Comparison of ENCODE assay signal across 17 cellular contexts in the genomic region with DNA sequence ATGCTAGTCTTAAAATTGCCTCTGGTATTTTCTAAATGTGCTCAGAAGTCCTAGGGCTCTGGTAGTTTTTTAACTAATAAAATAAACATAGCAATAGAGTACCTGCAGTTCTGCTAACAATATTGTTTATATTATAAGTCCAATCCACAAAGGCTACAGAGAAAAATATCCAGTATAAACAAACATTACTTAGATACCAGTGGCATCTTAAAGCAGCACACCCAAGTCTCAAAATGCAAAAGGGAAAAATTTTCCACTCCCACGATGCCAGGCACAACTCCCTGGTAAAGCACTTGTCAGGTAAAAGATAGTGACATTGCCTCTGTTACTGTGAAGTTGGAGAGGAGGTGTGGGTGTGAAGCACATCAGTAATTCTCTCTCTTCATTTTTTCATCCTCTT.
DNase-seq lines count a peak whose midpoint lies in the region; ATAC-seq, FAIRE-seq and TF ChIP-seq lines count a peak whose summit lies in the region.
"Had no signal": no experiment of that assay in that cellular context is flagged by ENCODE, and none has a peak within 500 bp of the region (broad histone marks: within the 10 kb centered on the region; RNA-seq: fewer than 3 reads in every experiment).

No MANE protein-coding gene starts in this region.

- peak; percentile 20 to 71 (median 51) for ATAC-seq in right lobe of liver
- no peak for ATAC-seq in HepG2
- no peak for ATAC-seq in HG03095 (IDR thresholded peaks at IDR 0.05; ENCODE audit: unreplicated experiment)
- no peak for ATAC-seq in CD8-positive, alpha-beta T cell

- BruUV-seq in HepG2 (replicated peaks; lab: Mats Ljungman, UMichigan) = no TSS peak

- no peaks in the 10 kb centered on the region for H3K27me3 ChIP-seq in right lobe of liver
- H3K27me3 ChIP-seq in HepG2 (ENCODE audit: control insufficient read depth in 1 of 2, insufficient read depth in 2 of 2, low read length in 2 of 2) = no peaks in the 10 kb centered on the region
- no peaks in the 10 kb centered on the region for H3K27me3 ChIP-seq in CD8-positive, alpha-beta T cell (ENCODE audit: insufficient read depth, low read length)
- H3K27me3 ChIP-seq: testis had no signal

- no peak for TF ChIP-seq POLR2A in right lobe of liver (IDR thresholded peaks at IDR 0.05)
- TF ChIP-seq POLR2A in HepG2 (IDR thresholded peaks at IDR 0.05; ENCODE audit: insufficient read depth in 1 of 2, low read depth in 2 of 2, low read length in 2 of 2) = no peak

- TF ChIP-seq RAD21 in HepG2 (CRISPR knock-in tag; IDR thresholded peaks at IDR 0.05) = no peak

- H3K36me3 ChIP-seq in right lobe of liver (peaks cover 0 to 13% (median 7%) of the 10 kb centered on the region in 4 donors), HepG2 (replicated peaks in 1 of 2; ENCODE audit: control insufficient read depth in 1 of 2, insufficient read depth in 2 of 2, low read length in 2 of 2) (no peaks in the 10 kb centered on the region), kidney (ENCODE audit: control insufficient read depth in 1 of 2, insufficient read depth in 2 of 2, low read length in 2 of 2) (peaks cover 6 to 37% of the 10 kb centered on the region in 2 donors)
- H3K36me3 ChIP-seq in CD8-positive, alpha-beta T cell (ENCODE audit: insufficient read depth, low read length) = no peaks in the 10 kb centered on the region

- DNase-seq in right lobe of liver (no peak), HepG2 (ENCODE audit: low spot score) (no peak), kidney (no peak), renal cortical epithelial cell (ENCODE audit: low read depth) (peak; percentile 45), NCI-H2227 treated with DMSO at 0.1 percent for 48 hours (lab: John Stamatoyannopoulos, UW) (no peak), hippocampal formation (lab: John Stamatoyannopoulos, UW) (no peak)
- DNase-seq in CD8-positive, alpha-beta T cell = no peak
- DNase-seq: activated CD4-positive, alpha-beta T cell treated with anti-CD3 and anti-CD28 coated beads, Interleukin-2, amount 10 ng/mL, durations not matched to agents 24 days and 14 days; CD4-positive, alpha-beta memory T cell; NCI-H1436; NCI-H446; testis had no signal

- WGBS in right lobe of liver (ENCODE audit: insufficient coverage, low coverage, low lambda C conversion rate, missing lambda C conversion rate) = 14% methylated on average over 1 of the region's 1 CpG
- 0% methylated on average over 1 of the region's 1 CpG for WGBS in HepG2 (ENCODE audit: low lambda C conversion rate)

- no peaks in the 10 kb centered on the region for H3K79me2 ChIP-seq in HepG2 (ENCODE audit: insufficient read depth, low read length)

- TF ChIP-seq EP300 in HepG2 (IDR thresholded peaks at IDR 0.05; ENCODE audit: low read depth in 2 of 2, low read length in 2 of 2) (no peak), HepG2 (CRISPR knock-in tag; IDR thresholded peaks at IDR 0.05; ENCODE audit: borderline replicate concordance) (no peak)

- in situ Hi-C loops in HepG2 (cut with HindIII; ENCODE audit: extremely low pct_ligation_motif_present, low pct_unique_long_range_greater_than_20kb) = no loop called here

- no peaks in the 10 kb centered on the region for H3K36me3 Mint-ChIP-seq in CD8-positive, alpha-beta T cell
- H3K36me3 Mint-ChIP-seq: activated naive CD8-positive, alpha-beta T cell; CD4-positive, alpha-beta memory T cell had no signal

- H3K9me3 ChIP-seq in right lobe of liver = no peaks in the 10 kb centered on the region
- H3K9me3 ChIP-seq in HepG2 (ENCODE audit: low read length) = no peaks in the 10 kb centered on the region
- no peaks in the 10 kb centered on the region for H3K9me3 ChIP-seq in kidney (ENCODE audit: control insufficient read depth in 1 of 2, low read length in 2 of 2)
- no peaks in the 10 kb centered on the region for H3K9me3 ChIP-seq in CD8-positive, alpha-beta T cell (ENCODE audit: low read length)
- H3K9me3 ChIP-seq: testis had no signal

- no peak overlapping the region for H3K4me3 Mint-ChIP-seq in CD8-positive, alpha-beta T cell
- H3K4me3 Mint-ChIP-seq: activated CD4-positive, alpha-beta T cell treated with anti-CD3 and anti-CD28 coated beads, Interleukin-2, amount 10 ng/mL, durations not matched to agents 24 days and 14 days; activated naive CD8-positive, alpha-beta T cell; CD4-positive, alpha-beta memory T cell had no signal

- no peak overlapping the region for H2AFZ ChIP-seq in HepG2 (ENCODE audit: low read length)

- no peaks in the 10 kb centered on the region for H4K20me1 ChIP-seq in HepG2 (ENCODE audit: insufficient read depth, low read length)

- H3K27me3 Mint-ChIP-seq in CD8-positive, alpha-beta T cell (ENCODE audit: low read depth) = peaks cover 15% of the 10 kb centered on the region

- FAIRE-seq in HepG2 (lab: Jason Lieb, UNC) (no peak), kidney (lab: Jason Lieb, UNC) (no peak)

- H3K9ac ChIP-seq in HepG2 (ENCODE audit: insufficient read depth, low read depth, low read length) (no peak overlapping the region), kidney (ENCODE audit: low read length in 2 of 2) (peak overlapping the region; percentile 82 to 84)
- H3K9ac ChIP-seq: KMS-11 had no signal

- peak overlapping the region in 2 of 3 donors; percentile 18 to 19 for H3K4me3 ChIP-seq in right lobe of liver
- H3K4me3 ChIP-seq in HepG2 (replicated peaks in 1 of 3; ENCODE audit: insufficient read depth in 1 of 3, low read depth in 2 of 3, low read length in 3 of 3) = no peak overlapping the region
- H3K4me3 ChIP-seq in kidney (ENCODE audit: low read length in 2 of 2) = peak overlapping the region; percentile 60 to 68
- no peak overlapping the region for H3K4me3 ChIP-seq in CD8-positive, alpha-beta T cell (ENCODE audit: low read depth, low read length)
- H3K4me3 ChIP-seq: SK-N-MC, testis had no signal

- intact Hi-C loops in right lobe of liver (cut with DNase I) (no loop called here), HepG2 (cut with micrococcal nuclease; ENCODE audit: unreplicated experiment) (no loop called here), kidney (cut with DNase I) (no loop called here)
- intact Hi-C loops in CD8-positive, alpha-beta T cell (cut with DNase I, micrococcal nuclease) = no loop called here

- H3K4me2 ChIP-seq in HepG2 (ENCODE audit: low read depth, low read length) = no peak overlapping the region
- H3K4me2 ChIP-seq: KMS-11 had no signal

- POLR2A ChIA-PET in HepG2 (lab: Yijun Ruan, JAX) = no interaction called here
- POLR2A ChIA-PET in CD8-positive, alpha-beta T cell (lab: Charles Lee) = no interaction called here

- H3K4me1 ChIP-seq in right lobe of liver (peaks cover 0 to 31% (median 9%) of the 10 kb centered on the region in 4 donors), HepG2 (ENCODE audit: insufficient read depth, low read length) (no peaks in the 10 kb centered on the region), kidney (ENCODE audit: control insufficient read depth in 1 of 2, insufficient read depth in 1 of 2, low read depth in 1 of 2, low read length in 2 of 2) (peaks cover 25 to 41% of the 10 kb centered on the region in 2 donors)
- H3K4me1 ChIP-seq in CD8-positive, alpha-beta T cell (ENCODE audit: insufficient read depth, low read length) = no peaks in the 10 kb centered on the region
- H3K4me1 ChIP-seq: testis had no signal

- no peaks in the 10 kb centered on the region for H3K4me1 Mint-ChIP-seq in CD8-positive, alpha-beta T cell (ENCODE audit: low read depth)
- H3K4me1 Mint-ChIP-seq: activated CD4-positive, alpha-beta T cell treated with anti-CD3 and anti-CD28 coated beads, Interleukin-2, amount 10 ng/mL, durations not matched to agents 24 days and 14 days; CD4-positive, alpha-beta memory T cell had no signal

- no peaks in the 10 kb centered on the region for H3K9me3 Mint-ChIP-seq in CD8-positive, alpha-beta T cell

- H3K27ac ChIP-seq in right lobe of liver (peak overlapping the region in 2 of 3 donors; percentile 39 to 41), HepG2 (ENCODE audit: extremely low read length, insufficient read depth, low read length) (no peak overlapping the region), kidney (ENCODE audit: low read depth in 2 of 2, low read length in 2 of 2) (peak overlapping the region; percentile 85 to 93)
- no peak overlapping the region for H3K27ac ChIP-seq in CD8-positive, alpha-beta T cell (ENCODE audit: low read depth, low read length)
- H3K27ac ChIP-seq: HL-60, KMS-11, SK-N-MC, testis had no signal

- TF ChIP-seq CTCF in right lobe of liver (IDR thresholded peaks at IDR 0.05) (no peak), HepG2 (CRISPR knock-in tag; IDR thresholded peaks at IDR 0.05) (no peak), kidney (IDR thresholded peaks at IDR 0.05; ENCODE audit: borderline replicate concordance, extremely low read depth, insufficient read depth) (no peak)
- no peak for TF ChIP-seq CTCF in CD8-positive, alpha-beta T cell (IDR thresholded peaks at IDR 0.05)

- H3K27ac Mint-ChIP-seq in CD8-positive, alpha-beta T cell = no peak overlapping the region
- H3K27ac Mint-ChIP-seq: activated CD4-positive, alpha-beta T cell treated with anti-CD3 and anti-CD28 coated beads, Interleukin-2, amount 10 ng/mL, durations not matched to agents 24 days and 14 days; activated naive CD8-positive, alpha-beta T cell; CD4-positive, alpha-beta memory T cell had no signal

- CTCF ChIA-PET in HepG2 (lab: Yijun Ruan, JAX; ENCODE audit: low intra/inter-chr PET ratio, low total read pairs) = no interaction called here
- CTCF ChIA-PET in CD8-positive, alpha-beta T cell (lab: Charles Lee) = no interaction called here

TF ChIP-seq in HepG2, 621 proteins besides CTCF, POLR2A, EP300 and RAD21:
- TF ChIP-seq MATR3 (CRISPR knock-in tag; IDR thresholded peaks at IDR 0.05) (no peak), ZSCAN12 (CRISPR knock-in tag; IDR thresholded peaks at IDR 0.05) (no peak), ELF1 (CRISPR knock-in tag; IDR thresholded peaks at IDR 0.05) (no peak), REL (CRISPR knock-in tag; conservative IDR thresholded peaks at IDR 0.05) (no peak)

Comparison
In these comparisons a context has a peak if more than half of its experiments do, and no peak if none do; other contexts are left out.
1. ATAC-seq: peak in right lobe of liver (4 of 4); none in HepG2 (single experiment), HG03095 (single experiment) and CD8-positive, alpha-beta T cell (single experiment).
2. H3K27ac ChIP-seq: peak in right lobe of liver (2 of 3) and kidney (2 of 2); none in HepG2 (single experiment) and CD8-positive, alpha-beta T cell (single experiment).
3. H3K4me3 ChIP-seq: peak in right lobe of liver (2 of 3) and kidney (2 of 2); none in HepG2 (0 of 3) and CD8-positive, alpha-beta T cell (single experiment).